In genomic region chr4:181525641-181526040, GRCh38 we compare ENCODE assay signal across 18 cellular contexts.
A peak's percentile ranks its signal among the peaks of the same experiment; 100 is the strongest.
DNase-seq lines count a peak whose midpoint lies in the region; ATAC-seq, FAIRE-seq and TF ChIP-seq lines count a peak whose summit lies in the region.
"Had no signal": no experiment of that assay in that cellular context is flagged by ENCODE, and none has a peak within 500 bp of the region (broad histone marks: within the 10 kb centered on the region; RNA-seq: fewer than 3 reads in every experiment).

No MANE protein-coding gene starts in this region.

- peak overlapping the region; percentile 78 for H3K27ac Mint-ChIP-seq in glutamatergic neuron (ENCODE audit: unreplicated experiment)
- H3K27ac Mint-ChIP-seq in natural killer cell treated with Interleukin-12 subunit alpha and Interleukin-12 subunit beta and Interleukin-15 and Interleukin-18, amount 100 ng/mL, for 72 hours: no peak overlapping the region
- H3K27ac Mint-ChIP-seq: activated CD4-positive, alpha-beta T cell treated with anti-CD3 and anti-CD28 coated beads, Interleukin-2, amount 10 ng/mL, durations not matched to agents 7 days and 5 days had no signal

- H3K27me3 ChIP-seq in BLaER1 treated with 17β-estradiol and CSF1 and Interleukin-3, amounts not matched to agents 10 nM and 100 nM: no peaks in the 10 kb centered on the region
- H3K27me3 ChIP-seq: uterus had no signal

- H3K27me3 Mint-ChIP-seq in glutamatergic neuron (ENCODE audit: unreplicated experiment): peaks cover 6% of the 10 kb centered on the region
- no peaks in the 10 kb centered on the region for H3K27me3 Mint-ChIP-seq in natural killer cell treated with Interleukin-12 subunit alpha and Interleukin-12 subunit beta and Interleukin-15 and Interleukin-18, amount 100 ng/mL, for 72 hours
- H3K27me3 Mint-ChIP-seq: activated CD4-positive, alpha-beta T cell treated with anti-CD3 and anti-CD28 coated beads, Interleukin-2, amount 10 ng/mL, durations not matched to agents 7 days and 5 days had no signal

- no peak overlapping the region for H3K4me3 ChIP-seq in BLaER1 treated with 17β-estradiol and CSF1 and Interleukin-3, amounts not matched to agents 10 nM and 100 nM
- H3K4me3 ChIP-seq: body of pancreas, PC-9, uterus had no signal

- H3K4me3 Mint-ChIP-seq in glutamatergic neuron (ENCODE audit: unreplicated experiment): peak overlapping the region; percentile 21
- H3K4me3 Mint-ChIP-seq in natural killer cell treated with Interleukin-12 subunit alpha and Interleukin-12 subunit beta and Interleukin-15 and Interleukin-18, amount 100 ng/mL, for 72 hours: no peak overlapping the region
- H3K4me3 Mint-ChIP-seq: activated CD4-positive, alpha-beta T cell treated with anti-CD3 and anti-CD28 coated beads, Interleukin-2, amount 10 ng/mL, durations not matched to agents 7 days and 5 days; nephron had no signal

- no peaks in the 10 kb centered on the region for H4K20me1 ChIP-seq in BLaER1 treated with 17β-estradiol and CSF1 and Interleukin-3, amounts not matched to agents 10 nM and 100 nM

- H3K9ac ChIP-seq in BLaER1 treated with 17β-estradiol and CSF1 and Interleukin-3, amounts not matched to agents 10 nM and 100 nM: no peak overlapping the region

- H3K4me1 ChIP-seq in BLaER1 treated with 17β-estradiol and CSF1 and Interleukin-3, amounts not matched to agents 10 nM and 100 nM: peaks cover 0 to 46% (median 32%) of the 10 kb centered on the region in 10 experiments; a peak in 13 of 20 replicates
- H3K4me1 ChIP-seq: body of pancreas, uterus had no signal

- FAIRE-seq in GM12891 (lab: Jason Lieb, UNC): no peak
- FAIRE-seq: H54, TTC549 had no signal

- H3K27ac ChIP-seq in BLaER1 treated with 17β-estradiol and CSF1 and Interleukin-3, amounts not matched to agents 10 nM and 100 nM: no peak overlapping the region
- H3K27ac ChIP-seq: body of pancreas, epithelial cell of prostate, PC-9, uterus had no signal

- ATAC-seq in natural killer cell treated with Interleukin-12 subunit alpha and Interleukin-12 subunit beta and Interleukin-15 and Interleukin-18, amount 100 ng/mL, for 72 hours: no peak
- ATAC-seq: body of pancreas had no signal

- peaks cover 7% of the 10 kb centered on the region for H3K9me3 Mint-ChIP-seq in glutamatergic neuron (ENCODE audit: unreplicated experiment)
- peaks cover 3% of the 10 kb centered on the region for H3K9me3 Mint-ChIP-seq in natural killer cell treated with Interleukin-12 subunit alpha and Interleukin-12 subunit beta and Interleukin-15 and Interleukin-18, amount 100 ng/mL, for 72 hours
- H3K9me3 Mint-ChIP-seq: activated CD4-positive, alpha-beta T cell treated with anti-CD3 and anti-CD28 coated beads, Interleukin-2, amount 10 ng/mL, durations not matched to agents 7 days and 5 days; nephron had no signal

- TF ChIP-seq CTCF in glutamatergic neuron (IDR thresholded peaks at IDR 0.05; ENCODE audit: partially characterized antibody, unreplicated experiment): no peak

- peak; percentile 59 for DNase-seq in NCI-H1105 (lab: John Stamatoyannopoulos, UW)
- DNase-seq in NCI-H524 treated with DMSO at 0.1 percent for 48 hours (lab: John Stamatoyannopoulos, UW): peak; percentile 58
- peak; percentile 35 for DNase-seq in glutamatergic neuron
- DNase-seq in activated CD4-positive, alpha-beta T cell treated with anti-CD3 and anti-CD28 coated beads, Interleukin-2, amount 50 U/mL, for 48 hours: no peak
- no peak for DNase-seq in GM12891 (ENCODE audit: insufficient read length, low spot score)
- DNase-seq in natural killer cell treated with Interleukin-12 subunit alpha and Interleukin-12 subunit beta and Interleukin-15 and Interleukin-18, amount 100 ng/mL, for 72 hours (ENCODE audit: low spot score): no peak
- no peak for DNase-seq in cerebellar nuclear complex (lab: John Stamatoyannopoulos, UW)
- DNase-seq: activated CD4-positive, alpha-beta T cell treated with anti-CD3 and anti-CD28 coated beads, Interleukin-2, amount 10 ng/mL, durations not matched to agents 7 days and 5 days; activated naive CD4-positive, alpha-beta T cell treated with anti-CD3 and anti-CD28 coated beads, Interleukin-2, amount 50 U/mL, for 16 hours; body of pancreas; cortex of kidney; PC-9; uterus had no signal

- TF ChIP-seq POLR2A in GM12891 (IDR thresholded peaks at IDR 0.05; ENCODE audit: low read depth, low read length): no peak

- H3K4me2 ChIP-seq in BLaER1 treated with 17β-estradiol and CSF1 and Interleukin-3, amounts not matched to agents 10 nM and 100 nM: peak overlapping the region in 8 of 11 experiments; percentile 24 to 58 (median 50); a peak in 15 of 22 replicates
- H3K4me2 ChIP-seq: PC-9 had no signal

- H3K4me1 Mint-ChIP-seq in glutamatergic neuron (ENCODE audit: low read depth, unreplicated experiment): peaks cover 36% of the 10 kb centered on the region
- H3K4me1 Mint-ChIP-seq in natural killer cell treated with Interleukin-12 subunit alpha and Interleukin-12 subunit beta and Interleukin-15 and Interleukin-18, amount 100 ng/mL, for 72 hours (ENCODE audit: low read depth in 2 of 2): no peaks in the 10 kb centered on the region
- H3K4me1 Mint-ChIP-seq: activated CD4-positive, alpha-beta T cell treated with anti-CD3 and anti-CD28 coated beads, Interleukin-2, amount 10 ng/mL, durations not matched to agents 7 days and 5 days had no signal

- no peaks in the 10 kb centered on the region for H3K36me3 Mint-ChIP-seq in glutamatergic neuron (ENCODE audit: unreplicated experiment)
- no peaks in the 10 kb centered on the region for H3K36me3 Mint-ChIP-seq in natural killer cell treated with Interleukin-12 subunit alpha and Interleukin-12 subunit beta and Interleukin-15 and Interleukin-18, amount 100 ng/mL, for 72 hours

- H3K36me3 ChIP-seq in BLaER1 treated with 17β-estradiol and CSF1 and Interleukin-3, amounts not matched to agents 10 nM and 100 nM: no peaks in the 10 kb centered on the region
- H3K36me3 ChIP-seq: uterus had no signal

- H3K9me3 ChIP-seq in BLaER1 treated with 17β-estradiol and CSF1 and Interleukin-3, amounts not matched to agents 10 nM and 100 nM (replicated peaks in 1 of 11): no peaks in the 10 kb centered on the region
- H3K9me3 ChIP-seq: body of pancreas, uterus had no signal

TF ChIP-seq in GM12891, 5 proteins besides CTCF, POLR2A, EP300 and RAD21:
- TF ChIP-seq POU2F2 (IDR thresholded peaks at IDR 0.05; ENCODE audit: low read depth, low read length): no peak
- no peak for TF ChIP-seq POLR2AphosphoS5 (IDR thresholded peaks at IDR 0.05; ENCODE audit: low read depth, low read length)
- no peak for TF ChIP-seq TAF1 (IDR thresholded peaks at IDR 0.05; ENCODE audit: low read depth, low read length)
- TF ChIP-seq SPI1 (IDR thresholded peaks at IDR 0.05; ENCODE audit: low read depth, low read length): no peak
- no peak for TF ChIP-seq PAX5 (IDR thresholded peaks at IDR 0.05; ENCODE audit: insufficient read depth, low read length, severe bottlenecking)

Comparison
In these comparisons a context has a peak if more than half of its experiments do, and no peak if none do; other contexts are left out.
1. DNase-seq: peak in NCI-H1105 (single experiment), NCI-H524 treated with DMSO at 0.1 percent for 48 hours (single experiment) and glutamatergic neuron (single experiment); none in activated CD4-positive, alpha-beta T cell treated with anti-CD3 and anti-CD28 coated beads, Interleukin-2, amount 50 U/mL, for 48 hours (0 of 2), GM12891 (single experiment), natural killer cell treated with Interleukin-12 subunit alpha and Interleukin-12 subunit beta and Interleukin-15 and Interleukin-18, amount 100 ng/mL, for 72 hours (single experiment) and cerebellar nuclear complex (0 of 2).